Comparison of ENCODE assay signal across 27 cellular contexts in the genomic region with DNA sequence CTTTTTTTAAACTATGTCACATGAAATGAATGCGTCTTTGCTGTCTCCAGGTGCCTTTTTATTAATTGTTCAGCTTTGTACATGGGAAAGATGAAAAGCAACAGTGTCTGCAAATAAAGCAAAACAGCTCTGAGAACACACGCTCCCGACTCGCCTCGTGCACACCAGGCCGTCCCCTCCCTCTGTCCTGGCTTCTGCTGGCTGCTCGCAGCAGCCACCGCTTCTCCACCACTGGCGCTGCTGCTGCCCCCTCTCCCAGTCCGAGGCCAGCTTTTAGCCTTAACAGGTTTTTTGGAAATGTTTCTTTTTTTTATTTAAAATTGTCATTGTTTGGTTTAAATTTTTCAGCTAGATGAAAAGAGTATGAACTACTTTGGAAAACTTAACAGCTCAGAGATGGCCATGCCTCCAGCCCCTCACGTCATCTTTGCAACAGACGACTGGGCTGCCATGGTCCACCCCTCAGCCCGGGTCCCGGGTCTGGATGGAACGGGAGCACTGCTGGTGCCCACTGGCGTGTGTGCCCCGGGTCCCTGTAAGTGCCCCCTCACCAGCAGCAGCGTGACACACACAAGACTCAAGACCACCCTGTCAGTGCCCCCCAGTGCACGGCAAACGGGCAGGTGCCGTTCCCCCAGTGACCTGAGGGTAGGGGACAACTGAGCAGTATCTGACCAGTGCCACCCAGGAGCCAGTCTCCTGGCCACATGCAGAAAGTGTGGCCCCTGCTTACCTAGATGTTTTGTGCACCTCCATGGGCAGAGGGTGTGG.
"Had no signal": no experiment of that assay in that cellular context is flagged by ENCODE, and none has a peak within 500 bp of the region (broad histone marks: within the 10 kb centered on the region; RNA-seq: fewer than 3 reads in every experiment).

No MANE protein-coding gene starts in this region.

- H3K36me3 ChIP-seq: adrenal gland, cardiac muscle cell, heart left ventricle, left ventricle myocardium inferior, right lobe of liver had no signal

- DNase-seq: activated CD4-positive, alpha-beta memory T cell treated with anti-CD3 and anti-CD28 coated beads, Interleukin-2, amount 10 ng/mL, durations not matched to agents 7 days and 5 days; activated CD4-positive, alpha-beta T cell treated with anti-CD3 and anti-CD28 coated beads for 1 hour; activated CD4-positive, alpha-beta T cell treated with anti-CD3 and anti-CD28 coated beads, Interleukin-2, amount 10 ng/mL, durations not matched to agents 7 days and 5 days; activated naive CD4-positive, alpha-beta T cell treated with Interleukin-2 at 50 U/mL for 16 hours; activated T-cell treated with anti-CD3 and anti-CD28 coated beads, Interleukin-2, amount 50 U/mL, for 72 hours; aorta; body of pancreas; endodermal cell; foreskin fibroblast; left ventricle myocardium inferior; mesendoderm; mucosa of descending colon; stimulated activated CD4-positive, alpha-beta T cell treated with anti-CD3 and anti-CD28 coated beads, Interleukin-4, amount 100 ng/mL, for 24 hours; SW 1271; T-helper 17 cell; T1000; trophoblast cell had no signal

- H3K27ac ChIP-seq: adrenal gland, body of pancreas, cardiac muscle cell, heart left ventricle, left ventricle myocardium inferior, right lobe of liver, skin epidermis, thoracic aorta had no signal

- ATAC-seq: activated T-cell treated with anti-CD3 and anti-CD28 coated beads, Interleukin-2, amount 50 U/mL, for 72 hours; body of pancreas; esophagus mucosa; heart left ventricle; mucosa of descending colon; natural killer cell treated with Interleukin-12 subunit alpha and Interleukin-12 subunit beta and Interleukin-15 and Interleukin-18, amount 100 ng/mL, for 72 hours; right lobe of liver; stimulated activated effector memory CD8-positive, alpha-beta T cell treated with anti-CD3 and anti-CD28 coated beads, Interleukin-12 subunit alpha, Interleukin-12 subunit beta, amount 100 ng/mL, for 72 hours; T-helper 17 cell had no signal

- H3K4me3 ChIP-seq: adrenal gland, body of pancreas, cardiac muscle cell, heart left ventricle, left ventricle myocardium inferior, lung, mucosa of descending colon, right lobe of liver, skin epidermis, thoracic aorta had no signal

- H3K4me1 ChIP-seq: adrenal gland, body of pancreas, heart left ventricle, left ventricle myocardium inferior, right lobe of liver had no signal

- H3K9me3 ChIP-seq: adrenal gland, body of pancreas, heart left ventricle, left ventricle myocardium inferior, mucosa of descending colon, right lobe of liver, thoracic aorta had no signal

- H3K27me3 ChIP-seq: adrenal gland, body of pancreas, cardiac muscle cell, right lobe of liver had no signal
